8 cellular contexts compared by ENCODE assay signal in genomic region chr19:10461047-10461949, GRCh38. TPM values are rescaled to one million over a fixed set of nuclear protein-coding genes. Genes with fewer than 3 reads are reported as not detected.
A peak's percentile ranks its signal among the peaks of the same experiment; 100 is the strongest.
DNase-seq lines count a peak whose midpoint lies in the region; TF ChIP-seq lines count a peak whose summit lies in the region.

No MANE protein-coding gene starts in this region.

- no CpG with 5 or more reads among the region's 45 CpGs for WGBS in H9 (ENCODE audit: extremely low coverage, insufficient read length, low lambda C conversion rate)

- no peak overlapping the region for H2BK5ac ChIP-seq in H9 (ENCODE audit: insufficient read length, low read length)

- peak overlapping the region; percentile 79; the same call in 1 of the 2 replicates for H3K14ac ChIP-seq in H9 (ENCODE audit: insufficient read depth, low read length)

- H2AK5ac ChIP-seq in H9 (ENCODE audit: insufficient read length, low read length), result no peak overlapping the region

- H4K8ac ChIP-seq in H9 (replicated peaks; ENCODE audit: insufficient read length, low read depth, low read length), result no peak overlapping the region

- H3K27ac ChIP-seq in H9 (ENCODE audit: insufficient read length, low read depth, low read length), result no peak overlapping the region

- H3K56ac ChIP-seq in H9 (ENCODE audit: insufficient read length, low read depth, low read length), result no peak overlapping the region

- H3K23ac ChIP-seq in H9 (ENCODE audit: insufficient read length, low read depth, low read length), result no peak overlapping the region

- no peaks in the 10 kb centered on the region for H3K9me3 Mint-ChIP-seq in H9

- peak overlapping the region in 1 of 3 experiments; percentile 59; a peak in 1 of 7 replicates for H3K27ac Mint-ChIP-seq in H9

- peak overlapping the region; percentile 61 to 81 for H3K4me3 Mint-ChIP-seq in H9

- H3K4me1 Mint-ChIP-seq in H9, result peaks cover 2 to 11% of the 10 kb centered on the region in 2 experiments; a peak in 3 of 4 replicates

- no peaks in the 10 kb centered on the region for H3K23me2 ChIP-seq in H9 (ENCODE audit: insufficient read length, low read depth, low read length, poor library complexity, severe bottlenecking)

- TF ChIP-seq CTCF in H9 (conservative IDR thresholded peaks at IDR 0.05) (no peak), cardiac fibroblast (IDR thresholded peaks at IDR 0.05; ENCODE audit: low read depth, low read length) (no peak)

- H3K36me3 Mint-ChIP-seq in H9 (ENCODE audit: insufficient read depth in 1 of 3, low read depth in 3 of 3), result peaks cover 0 to 4% (median 0%) of the 10 kb centered on the region in 3 experiments; a peak in 2 of 7 replicates

- no peaks in the 10 kb centered on the region for H3K79me2 ChIP-seq in H9 (ENCODE audit: insufficient read depth, low read length)

- H3K27me3 Mint-ChIP-seq in H9 (ENCODE audit: low read depth), result peaks cover 16% of the 10 kb centered on the region

- H3K4me1 ChIP-seq in H9 (ENCODE audit: insufficient read depth, low read length), result no peaks in the 10 kb centered on the region

- H3K9me3 ChIP-seq in H9 (ENCODE audit: control insufficient read depth, low read depth, low read length), result no peaks in the 10 kb centered on the region

- H3K4me3 ChIP-seq in cardiac fibroblast (replicated peaks in 1 of 2; ENCODE audit: low read depth in 2 of 2, low read length in 2 of 2), result peak overlapping the region; percentile 36

- H3T11ph ChIP-seq in H9 (ENCODE audit: low read length), result no peak overlapping the region

- H3K27me3 ChIP-seq in H9 (ENCODE audit: insufficient read depth, low read length), result 0 out of 2 replicates have a peak, but pooled peaks cover 4% of the 10 kb centered on the region

- H4K91ac ChIP-seq in H9 (ENCODE audit: insufficient read length, low read depth, low read length), result no peak overlapping the region

- H2BK120ac ChIP-seq in H9 (ENCODE audit: low read depth, low read length, poor library complexity, severe bottlenecking), result no peak overlapping the region

- no peak overlapping the region for H2BK12ac ChIP-seq in H9 (ENCODE audit: insufficient read length, low read depth, low read length)

- peak overlapping the region; percentile 79 for H3K18ac ChIP-seq in H9 (ENCODE audit: insufficient read length, low read depth, low read length)

- H3K4me2 ChIP-seq in H9 (ENCODE audit: insufficient read depth, insufficient read length, low read length), result peak overlapping the region; percentile 51

- no peaks in the 10 kb centered on the region for H3K79me1 ChIP-seq in H9 (ENCODE audit: insufficient read depth, low read depth, low read length, poor library complexity, severe bottlenecking)

- H2AFZ ChIP-seq in H9 (ENCODE audit: low read length), result no peak overlapping the region

- peak overlapping the region; percentile 44 for H3K9ac ChIP-seq in H9 (ENCODE audit: extremely low read depth, insufficient read length, low read length)

- H4K20me1 ChIP-seq in H9 (ENCODE audit: control insufficient read depth, insufficient read depth, insufficient read length), result no peaks in the 10 kb centered on the region

- H4K5ac ChIP-seq in H9 (ENCODE audit: insufficient read length, low read depth, low read length), result no peak overlapping the region

- H2BK20ac ChIP-seq in H9 (ENCODE audit: low read depth, low read length, poor library complexity, severe bottlenecking), result no peak overlapping the region

- DNase-seq in EH (ENCODE audit: low read depth), result peak; percentile 94
- peak; percentile 98 for DNase-seq in H9
- DNase-seq in NCI-H1105 (lab: John Stamatoyannopoulos, UW), result peak; percentile 66
- DNase-seq in activated CD4-positive, CD25-positive, alpha-beta regulatory T cell treated with anti-CD3 and anti-CD28 coated beads, Interleukin-2, amount 50 U/mL, for 16 hours (ENCODE audit: low read depth, low spot score), result peak; percentile 61
- peak; percentile 89 to 96 for DNase-seq in cardiac fibroblast (ENCODE audit: low read depth in 2 of 2)
- DNase-seq in iPS-NIHi7 (ENCODE audit: extremely low spot score), result peak; percentile 99
- DNase-seq in smooth muscle cell of the brain vasculature (ENCODE audit: low read depth, low spot score), result peak; percentile 70
- DNase-seq in NCI-H510A (lab: John Stamatoyannopoulos, UW), result no peak

- H2BK15ac ChIP-seq in H9 (ENCODE audit: low read depth, low read length), result no peak overlapping the region

- H3K4ac ChIP-seq in H9 (ENCODE audit: low read depth, low read length), result no peak overlapping the region

RNA-seq across cellular contexts. Expression of gene PDE4A, which starts 41.0 kb away (rescaled TPM):
- total RNA-seq in H9 (2021), result 8.5 and 8.9 TPM in 2 replicates

RNA-seq across cellular contexts. Expression of gene KEAP1, which starts 41.9 kb away (rescaled TPM):
- 88.7 and 101 TPM in 2 replicates for total RNA-seq in H9 (2021)

RNA-seq across cellular contexts. Expression of gene S1PR5, which starts 55.9 kb away (rescaled TPM):
- 7.1 and 8.1 TPM in 2 replicates for total RNA-seq in H9 (2021)

RNA-seq across cellular contexts. Expression of gene CDC37, which starts 58.0 kb away (rescaled TPM):
- total RNA-seq in H9 (2021), result 155 and 164 TPM in 2 replicates
